8 cellular contexts compared by ENCODE assay signal in the genomic region with DNA sequence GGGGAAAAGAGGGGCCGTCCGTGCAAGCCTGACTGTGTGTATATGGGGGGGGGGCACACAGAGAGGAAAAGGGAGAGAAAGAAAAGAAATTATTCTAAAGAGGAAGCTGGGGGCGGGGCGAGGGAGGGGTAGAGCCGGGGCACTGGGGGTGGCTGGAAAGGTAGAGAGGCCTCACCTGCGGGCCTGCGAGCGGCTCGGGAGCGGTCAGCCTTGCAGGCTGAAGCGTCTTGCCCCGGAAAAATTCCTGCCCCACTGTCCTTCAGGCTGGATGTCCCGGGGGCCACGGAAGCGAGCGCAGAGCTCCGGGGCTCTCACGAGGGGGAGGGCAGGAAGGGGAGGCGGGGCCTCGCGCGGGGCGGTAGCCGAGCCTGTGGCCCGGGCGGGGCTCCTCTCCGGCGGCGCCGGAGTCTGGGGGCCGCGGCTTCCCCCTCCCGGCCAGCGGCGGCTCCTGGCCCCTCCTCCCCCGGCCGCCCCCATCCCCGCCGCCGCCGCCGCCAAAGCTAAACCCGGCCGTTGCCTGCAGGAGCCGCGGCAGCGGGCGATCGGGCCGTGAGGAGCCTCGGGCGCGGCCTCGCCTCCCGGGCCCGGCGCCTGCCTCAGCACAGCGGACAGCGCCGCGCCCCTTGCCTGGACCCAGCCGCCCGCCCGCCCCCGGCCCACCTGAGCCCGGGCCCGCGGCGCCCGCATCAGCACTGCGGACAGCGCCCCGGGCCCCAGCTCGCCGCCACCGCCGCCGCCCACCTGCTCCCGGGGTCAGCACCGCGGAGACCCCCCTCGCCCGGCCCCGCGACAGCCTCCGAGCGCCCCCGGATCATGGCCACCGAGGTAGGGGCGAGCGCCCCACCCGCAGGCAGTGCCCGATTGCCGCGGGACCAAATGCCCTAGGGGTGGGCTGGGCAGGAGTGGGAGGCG. TPM values are rescaled to one million over a fixed set of nuclear protein-coding genes. Genes with fewer than 3 reads are reported as not detected.
DNase-seq lines count a peak whose midpoint lies in the region; ATAC-seq and TF ChIP-seq lines count a peak whose summit lies in the region.

Gene GOLGA7B, plus strand, starts transcription at position 353 of the 912 bp plus-strand sequence. Its CDS starts 461 bp downstream, at position 814.

- in situ Hi-C loops in astrocyte of the spinal cord (cut with HindIII; ENCODE audit: low sequenced_read_pairs): no loop called here

- TF ChIP-seq CTCF in GM10266 (IDR thresholded peaks at IDR 0.05; ENCODE audit: control insufficient read depth, insufficient read depth, low read depth, missing control alignments) (no peak), astrocyte of the spinal cord (IDR thresholded peaks at IDR 0.05; ENCODE audit: low read depth, low read length) (no peak)

- peaks cover 3% of the 10 kb centered on the region for H3K36me3 Mint-ChIP-seq in T-helper 17 cell (ENCODE audit: low read depth)

- H3K9me3 ChIP-seq in T-helper 17 cell (ENCODE audit: control insufficient read depth, low read length, poor library complexity, severe bottlenecking): no peaks in the 10 kb centered on the region

- peak within 1 kb of the TSS; percentile 17 for H3K4me3 ChIP-seq in astrocyte of the spinal cord (ENCODE audit: low read depth, low read length)

- H3K4me1 Mint-ChIP-seq in T-helper 17 cell: peaks cover 33% of the 10 kb centered on the region

- peak; percentile 81 for ATAC-seq in T-helper 17 cell
- ATAC-seq in GM18861 (IDR thresholded peaks at IDR 0.05; ENCODE audit: unreplicated experiment): no peak

- H3K27me3 Mint-ChIP-seq in T-helper 17 cell: no peaks in the 10 kb centered on the region

- peak; percentile 75 for DNase-seq in GM10266 (ENCODE audit: extremely low spot score)
- peak; percentile 56 for DNase-seq in HK-2 (ENCODE audit: unreplicated experiment)
- peak; percentile 45 to 65 (median 61) for DNase-seq in T-helper 17 cell
- no peak for DNase-seq in astrocyte of the spinal cord (ENCODE audit: low read depth, low spot score)
- DNase-seq in iPS-NIHi11 (ENCODE audit: low spot score): peak; percentile 100
- DNase-seq in stimulated activated CD4-positive, alpha-beta T cell treated with anti-CD3 and anti-CD28 coated beads, Interleukin-15, amount 100 ng/mL, for 24 hours: peak; percentile 72
- no peak for DNase-seq in NCI-H1694 treated with DMSO at 0.1 percent for 48 hours (lab: John Stamatoyannopoulos, UW)

- peak within 1 kb of the TSS; percentile 72 for H3K27ac Mint-ChIP-seq in T-helper 17 cell

- H3K4me3 Mint-ChIP-seq in T-helper 17 cell: peak within 1 kb of the TSS; percentile 98

RNA-seq across cellular contexts. Expression of gene GOLGA7B, which starts in this region (rescaled TPM):
- total RNA-seq in T-helper 17 cell: 10 to 100 TPM in 1 of 2 donors, 1 to 10 TPM in 1; 9.6 to 12.0 TPM

Comparison
In these comparisons a context has a peak if more than half of its experiments do, and no peak if none do; other contexts are left out.
1. DNase-seq: peak in GM10266 (single experiment), HK-2 (single experiment), T-helper 17 cell (3 of 3), iPS-NIHi11 (single experiment) and stimulated activated CD4-positive, alpha-beta T cell treated with anti-CD3 and anti-CD28 coated beads, Interleukin-15, amount 100 ng/mL, for 24 hours (single experiment); none in astrocyte of the spinal cord (single experiment) and NCI-H1694 treated with DMSO at 0.1 percent for 48 hours (single experiment).